Comparison of ENCODE assay signal across 16 cellular contexts in genomic region chr2:240553956-240554480, GRCh38. TPM values are rescaled to one million over a fixed set of nuclear protein-coding genes. Genes with fewer than 3 reads are reported as not detected.
DNase-seq lines count a peak whose midpoint lies in the region; ATAC-seq, FAIRE-seq and TF ChIP-seq lines count a peak whose summit lies in the region.
"Had no signal": no experiment of that assay in that cellular context is flagged by ENCODE, and none has a peak within 500 bp of the region (broad histone marks: within the 10 kb centered on the region; RNA-seq: fewer than 3 reads in every experiment).

No MANE protein-coding gene starts in this region.

- H3K4me3 Mint-ChIP-seq in neural progenitor cell: no peak overlapping the region
- H3K4me3 Mint-ChIP-seq in stimulated activated effector memory CD8-positive, alpha-beta T cell treated with anti-CD3 and anti-CD28 coated beads, Interleukin-12 subunit alpha, Interleukin-12 subunit beta, amount 100 ng/mL, for 72 hours: no peak overlapping the region
- H3K4me3 Mint-ChIP-seq: B cell; CD4-positive, CD25-positive, alpha-beta regulatory T cell had no signal

- DNase-seq in GM10248 (ENCODE audit: extremely low spot score) (peak; percentile 9), neural progenitor cell (ENCODE audit: low spot score) (peak; percentile 0), GM19239 (ENCODE audit: insufficient read length, low spot score) (no peak)
- no peak for DNase-seq in stimulated activated effector memory CD8-positive, alpha-beta T cell treated with anti-CD3 and anti-CD28 coated beads, Interleukin-12 subunit alpha, Interleukin-12 subunit beta, amount 100 ng/mL, for 72 hours (ENCODE audit: low spot score in 2 of 2)
- DNase-seq: CD4-positive, CD25-positive, alpha-beta regulatory T cell; DND-41; GDM1; GM23248; IMR-90; KBM-7 had no signal

- H3K9ac ChIP-seq in BLaER1: 0 out of 2 replicates have a peak overlapping the region, but pooled peaks have one; percentile 32
- H3K9ac ChIP-seq in neural progenitor cell: no peak overlapping the region
- H3K9ac ChIP-seq: GM23248 had no signal

- H3K4me3 ChIP-seq in BLaER1 (no peak overlapping the region), neural progenitor cell (no peak overlapping the region)
- H3K4me3 ChIP-seq: GM23248 had no signal

- H3K27ac Mint-ChIP-seq in neural progenitor cell: no peak overlapping the region
- peak overlapping the region; percentile 67 for H3K27ac Mint-ChIP-seq in stimulated activated effector memory CD8-positive, alpha-beta T cell treated with anti-CD3 and anti-CD28 coated beads, Interleukin-12 subunit alpha, Interleukin-12 subunit beta, amount 100 ng/mL, for 72 hours
- H3K27ac Mint-ChIP-seq: B cell; CD4-positive, CD25-positive, alpha-beta regulatory T cell had no signal

- H3K27me3 ChIP-seq in BLaER1: no peaks in the 10 kb centered on the region
- H3K27me3 ChIP-seq in neural progenitor cell: peaks cover 24% of the 10 kb centered on the region

- H3F3A ChIP-seq in neural progenitor cell (ENCODE audit: low read depth): peaks cover 11% of the 10 kb centered on the region

- peaks cover 14% of the 10 kb centered on the region for H3K4me1 Mint-ChIP-seq in neural progenitor cell
- peaks cover 25% of the 10 kb centered on the region for H3K4me1 Mint-ChIP-seq in stimulated activated effector memory CD8-positive, alpha-beta T cell treated with anti-CD3 and anti-CD28 coated beads, Interleukin-12 subunit alpha, Interleukin-12 subunit beta, amount 100 ng/mL, for 72 hours

- H3K4me1 ChIP-seq in BLaER1 (peaks cover 81% of the 10 kb centered on the region), neural progenitor cell (peaks cover 3% of the 10 kb centered on the region)

- CTCF ChIA-PET in GM10248 (lab: Yijun Ruan, JAX): interaction anchor here (1.1 to 1.6 kb wide), 3 partner anchors 12 to 40 kb away, joined by 3 to 5 read pairs (median 4); no protein-coding TSS in a partner anchor

- H3K4me2 ChIP-seq in BLaER1 (peak overlapping the region; percentile 82), neural progenitor cell (no peak overlapping the region)

- ATAC-seq in stimulated activated effector memory CD8-positive, alpha-beta T cell treated with anti-CD3 and anti-CD28 coated beads, Interleukin-12 subunit alpha, Interleukin-12 subunit beta, amount 100 ng/mL, for 72 hours: no peak
- ATAC-seq in GM19463 (IDR thresholded peaks at IDR 0.05; ENCODE audit: unreplicated experiment) (no peak), HG03045 (IDR thresholded peaks at IDR 0.05; ENCODE audit: unreplicated experiment) (no peak)

- H3K36me3 ChIP-seq in BLaER1: peaks cover 64% of the 10 kb centered on the region
- no peaks in the 10 kb centered on the region for H3K36me3 ChIP-seq in neural progenitor cell

- H3K27ac ChIP-seq in BLaER1 (peak overlapping the region; percentile 91), neural progenitor cell (no peak overlapping the region)
- H3K27ac ChIP-seq: GM23248 had no signal

- TF ChIP-seq CTCF in GM10248 (IDR thresholded peaks at IDR 0.05; ENCODE audit: control extremely low read depth, extremely low read depth, low read depth, missing control alignments) (no peak), neural progenitor cell (IDR thresholded peaks at IDR 0.05) (no peak)

- H3K9me3 ChIP-seq in BLaER1 (peaks cover 5% of the 10 kb centered on the region), neural progenitor cell (ENCODE audit: low read depth) (peaks cover 8% of the 10 kb centered on the region)

- peaks cover 19% of the 10 kb centered on the region for H3K36me3 Mint-ChIP-seq in neural progenitor cell
- H3K36me3 Mint-ChIP-seq in stimulated activated effector memory CD8-positive, alpha-beta T cell treated with anti-CD3 and anti-CD28 coated beads, Interleukin-12 subunit alpha, Interleukin-12 subunit beta, amount 100 ng/mL, for 72 hours: peaks cover 54% of the 10 kb centered on the region

- H4K20me1 ChIP-seq in BLaER1: peaks cover 41% of the 10 kb centered on the region; the same call in 1 of the 2 replicates
- peaks cover 20% of the 10 kb centered on the region for H4K20me1 ChIP-seq in neural progenitor cell (ENCODE audit: low read depth)

- no peak for FAIRE-seq in GM19239 (lab: Jason Lieb, UNC)
- FAIRE-seq: A204.1, H54 had no signal

- no peak overlapping the region for H2AFZ ChIP-seq in neural progenitor cell (replicated peaks)
- H2AFZ ChIP-seq: GM23248 had no signal

- POLR2A ChIA-PET in GM10248 (lab: Yijun Ruan, JAX): no interaction called here

- peaks cover 6% of the 10 kb centered on the region for H3K79me2 ChIP-seq in neural progenitor cell (ENCODE audit: low read depth)

- no peaks in the 10 kb centered on the region for H3K27me3 Mint-ChIP-seq in neural progenitor cell (ENCODE audit: insufficient read depth, low read depth)
- H3K27me3 Mint-ChIP-seq: B cell; CD4-positive, CD25-positive, alpha-beta regulatory T cell had no signal

- H3K9me3 Mint-ChIP-seq in neural progenitor cell: peaks cover 14% of the 10 kb centered on the region
- no peaks in the 10 kb centered on the region for H3K9me3 Mint-ChIP-seq in stimulated activated effector memory CD8-positive, alpha-beta T cell treated with anti-CD3 and anti-CD28 coated beads, Interleukin-12 subunit alpha, Interleukin-12 subunit beta, amount 100 ng/mL, for 72 hours

RNA-seq across cellular contexts. Expression of gene ANKMY1, which starts 3.8 kb away (rescaled TPM):
- total RNA-seq in neural progenitor cell (ENCODE audit: low replicate concordance): 4.2 and 6.9 TPM in 2 replicates

RNA-seq across cellular contexts. Expression of gene DUSP28, which starts 6.1 kb away (rescaled TPM):
- 5.1 and 8.9 TPM in 2 replicates for total RNA-seq in neural progenitor cell (ENCODE audit: low replicate concordance)

RNA-seq across cellular contexts. Expression of gene RNPEPL1, which starts 14.3 kb away (rescaled TPM):
- total RNA-seq in neural progenitor cell (ENCODE audit: low replicate concordance): 2.7 and 7.5 TPM in 2 replicates

RNA-seq across cellular contexts. Expression of gene CAPN10, which starts 32.5 kb away (rescaled TPM):
- total RNA-seq in neural progenitor cell (ENCODE audit: low replicate concordance): 16.1 and 62.9 TPM in 2 replicates

Comparison
In these comparisons a context has a peak if more than half of its experiments do, and no peak if none do; other contexts are left out.
1. DNase-seq: peak in GM10248 (single experiment) and neural progenitor cell (single experiment); none in stimulated activated effector memory CD8-positive, alpha-beta T cell treated with anti-CD3 and anti-CD28 coated beads, Interleukin-12 subunit alpha, Interleukin-12 subunit beta, amount 100 ng/mL, for 72 hours (0 of 2) and GM19239 (single experiment).